35 cellular contexts compared by ENCODE assay signal in genomic region chr2:159850789-159851188, GRCh38. TPM values are rescaled to one million over a fixed set of nuclear protein-coding genes. Genes with fewer than 3 reads are reported as not detected.
"Had no signal": no experiment of that assay in that cellular context is flagged by ENCODE, and none has a peak within 500 bp of the region (broad histone marks: within the 10 kb centered on the region; RNA-seq: fewer than 3 reads in every experiment).

No MANE protein-coding gene starts in this region.

- DNase-seq: Karpas-422, Kasumi-1, MG63, MM.1S, MV-4-11, NCI-H1048, NCI-H1092, NCI-H1092 treated with DMSO at 0.1 percent for 48 hours, NCI-H1105, NCI-H1105 treated with DMSO at 0.1 percent for 48 hours, NCI-H1417, NCI-H1417 treated with DMSO at 0.1 percent for 48 hours, NCI-H1436, NCI-H1436 treated with DMSO at 0.1 percent for 48 hours, NCI-H146, NCI-H1694, NCI-H1694 treated with DMSO at 0.1 percent for 48 hours, NCI-H187, NCI-H187 treated with DMSO at 0.1 percent for 48 hours, NCI-H1930, NCI-H2029, NCI-H2029 treated with DMSO at 0.1 percent for 48 hours, NCI-H2081, NCI-H2081 treated with DMSO at 0.1 percent for 48 hours, NCI-H2107, NCI-H2171, NCI-H2171 treated with DMSO at 0.1 percent for 48 hours, NCI-H2227 treated with DMSO at 0.1 percent for 48 hours, NCI-H226, NCI-H345, NCI-H446, NCI-H446 treated with DMSO at 0.1 percent for 48 hours, NCI-H510A, NCI-H510A treated with DMSO at 0.1 percent for 48 hours had no signal

- H3K4me3 ChIP-seq: MG63 had no signal

- H3K36me3 ChIP-seq: MG63 had no signal

- H3K9me3 ChIP-seq: MG63 had no signal

RNA-seq across cellular contexts. Expression of gene LY75, which starts 53.8 kb away (rescaled TPM):
- total RNA-seq: NCI-H460 had no signal
